Comparison of ENCODE assay signal across 4 cellular contexts in the genomic region with DNA sequence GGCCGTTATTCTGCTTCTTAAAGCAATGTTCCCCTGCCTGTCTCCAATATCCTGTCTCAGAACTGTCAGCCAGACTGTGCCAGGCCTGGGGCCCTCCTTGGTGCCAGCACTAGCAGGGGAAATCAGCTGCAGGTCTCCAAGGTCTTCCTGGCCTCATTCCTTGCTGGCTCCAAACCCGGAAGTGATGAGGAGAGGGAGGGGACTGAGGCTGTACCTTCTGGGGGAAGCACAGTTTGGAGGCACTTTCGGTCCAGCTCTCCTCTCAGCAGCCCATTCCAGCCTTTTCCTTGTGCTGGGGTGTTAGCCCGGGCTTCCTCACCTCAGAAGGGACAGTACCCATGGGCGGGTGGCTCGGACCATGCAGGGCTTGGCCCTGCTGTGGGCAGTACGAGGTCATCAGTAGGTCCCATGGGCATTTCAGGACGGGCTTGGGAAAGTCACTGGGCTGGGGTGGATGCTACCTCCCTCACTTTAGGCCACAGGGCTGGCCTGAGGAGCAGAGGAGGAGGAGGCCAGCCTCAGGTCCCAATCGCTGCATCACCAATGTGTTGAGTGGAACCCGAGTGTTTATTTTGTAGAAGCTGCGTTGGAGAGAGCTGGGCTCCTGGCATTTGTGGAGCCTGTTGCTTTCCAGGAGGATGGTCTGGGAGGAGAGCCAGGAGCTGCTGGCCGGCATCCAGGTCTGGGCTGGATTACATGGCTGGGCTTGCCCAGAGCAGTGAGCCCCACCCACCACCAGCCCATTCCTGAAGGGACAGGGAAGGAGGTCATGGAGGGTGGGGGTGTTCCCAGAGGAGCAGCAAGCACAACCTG. TPM values are rescaled to one million over a fixed set of nuclear protein-coding genes. Genes with fewer than 3 reads are reported as not detected.
"Had no signal": no experiment of that assay in that cellular context is flagged by ENCODE, and none has a peak within 500 bp of the region (broad histone marks: within the 10 kb centered on the region; RNA-seq: fewer than 3 reads in every experiment).

No MANE protein-coding gene starts in this region.

RNA-seq across cellular contexts. Expression of a gene that starts 52.7 kb away (rescaled TPM):
- total RNA-seq: bronchial epithelial cell, mononuclear cell, Peyer's patch, smooth muscle cell had no signal
